In the genomic region with DNA sequence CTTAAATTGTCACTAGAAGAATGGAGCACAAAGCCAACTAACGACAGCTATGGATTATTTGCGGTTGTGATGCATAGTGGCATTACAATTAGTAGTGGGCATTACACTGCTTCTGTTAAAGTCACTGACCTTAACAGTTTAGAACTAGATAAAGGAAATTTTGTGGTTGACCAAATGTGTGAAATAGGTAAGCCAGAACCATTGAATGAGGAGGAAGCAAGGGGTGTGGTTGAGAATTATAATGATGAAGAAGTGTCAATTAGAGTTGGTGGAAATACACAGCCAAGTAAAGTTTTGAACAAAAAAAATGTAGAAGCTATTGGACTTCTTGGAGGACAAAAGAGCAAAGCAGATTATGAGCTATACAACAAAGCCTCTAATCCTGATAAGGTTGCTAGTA, we compare ENCODE assay signal across 1 cellular context.
TF ChIP-seq lines count a peak whose summit lies in the region.

No MANE protein-coding gene starts in this region.

TF ChIP-seq in endothelial cell of umbilical vein, 7 proteins besides CTCF, POLR2A, EP300 and RAD21:
- no peak for TF ChIP-seq FOS (IDR thresholded peaks at IDR 0.05; ENCODE audit: borderline replicate concordance, insufficient read depth, low read length)
- no peak for TF ChIP-seq EZH2 (IDR thresholded peaks at IDR 0.05; ENCODE audit: borderline replicate concordance, low read depth, low read length, severe bottlenecking)
- no peak for TF ChIP-seq MYC (IDR thresholded peaks at IDR 0.05; ENCODE audit: low read depth, low read length)
- no peak for TF ChIP-seq JUN (IDR thresholded peaks at IDR 0.05; ENCODE audit: borderline replicate concordance, insufficient read depth, insufficient read length, low read depth)
- TF ChIP-seq POLR2AphosphoS5 (IDR thresholded peaks at IDR 0.05; ENCODE audit: insufficient read depth, low read depth, low read length): no peak
- no peak for TF ChIP-seq GATA2 (IDR thresholded peaks at IDR 0.05; ENCODE audit: insufficient read depth, insufficient read length, low read depth, low read length)
- TF ChIP-seq, protein P1, sequence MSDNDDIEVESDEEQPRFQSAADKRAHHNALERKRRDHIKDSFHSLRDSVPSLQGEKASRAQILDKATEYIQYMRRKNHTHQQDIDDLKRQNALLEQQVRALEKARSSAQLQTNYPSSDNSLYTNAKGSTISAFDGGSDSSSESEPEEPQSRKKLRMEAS (IDR thresholded peaks at IDR 0.05; ENCODE audit: insufficient read depth, insufficient read length): no peak
TF ChIP-seq in endothelial cell of umbilical vein: peak in this region for 0.
